In genomic region chr7:156014201-156014600, GRCh38 we compare ENCODE assay signal across 15 cellular contexts.
DNase-seq lines count a peak whose midpoint lies in the region; ATAC-seq lines count a peak whose summit lies in the region.
"Had no signal": no experiment of that assay in that cellular context is flagged by ENCODE, and none has a peak within 500 bp of the region (broad histone marks: within the 10 kb centered on the region; RNA-seq: fewer than 3 reads in every experiment).

No MANE protein-coding gene starts in this region.

- CTCF ChIA-PET in activated naive CD4-positive, alpha-beta T cell treated with anti-CD3 and anti-CD28 coated beads, Interleukin-2, amount 10 ng/mL, durations not matched to agents 7 days and 5 days (lab: Charles Lee) = no interaction called here

- H3K4me3 Mint-ChIP-seq in activated naive CD4-positive, alpha-beta T cell treated with anti-CD3 and anti-CD28 coated beads, Interleukin-2, amount 10 ng/mL, durations not matched to agents 7 days and 5 days = no peak overlapping the region
- H3K4me3 Mint-ChIP-seq in T-helper 2 cell treated with Interferon-gamma antibody and Interleukin-4, amounts not matched to agents 5 μg/mL and 100 μg/mL, for 36 hours = no peak overlapping the region
- H3K4me3 Mint-ChIP-seq: CD4-positive, alpha-beta T cell had no signal

- no peaks in the 10 kb centered on the region for H3K27me3 Mint-ChIP-seq in activated naive CD4-positive, alpha-beta T cell treated with anti-CD3 and anti-CD28 coated beads, Interleukin-2, amount 10 ng/mL, durations not matched to agents 7 days and 5 days
- H3K27me3 Mint-ChIP-seq in T-helper 2 cell treated with Interferon-gamma antibody and Interleukin-4, amounts not matched to agents 5 μg/mL and 100 μg/mL, for 36 hours (ENCODE audit: low read depth) = peaks cover 2% of the 10 kb centered on the region
- H3K27me3 Mint-ChIP-seq: CD4-positive, alpha-beta T cell had no signal

- peaks cover 10% of the 10 kb centered on the region for H3K4me1 Mint-ChIP-seq in activated naive CD4-positive, alpha-beta T cell treated with anti-CD3 and anti-CD28 coated beads, Interleukin-2, amount 10 ng/mL, durations not matched to agents 7 days and 5 days
- peaks cover 6% of the 10 kb centered on the region for H3K4me1 Mint-ChIP-seq in T-helper 2 cell treated with Interferon-gamma antibody and Interleukin-4, amounts not matched to agents 5 μg/mL and 100 μg/mL, for 36 hours (ENCODE audit: low read depth)

- peaks cover under 1% of the 10 kb centered on the region for H3K36me3 Mint-ChIP-seq in activated naive CD4-positive, alpha-beta T cell treated with anti-CD3 and anti-CD28 coated beads, Interleukin-2, amount 10 ng/mL, durations not matched to agents 7 days and 5 days
- no peaks in the 10 kb centered on the region for H3K36me3 Mint-ChIP-seq in T-helper 2 cell treated with Interferon-gamma antibody and Interleukin-4, amounts not matched to agents 5 μg/mL and 100 μg/mL, for 36 hours (ENCODE audit: low read depth)

- ATAC-seq in GM21381 (IDR thresholded peaks at IDR 0.05; ENCODE audit: unreplicated experiment) = peak; percentile 52
- ATAC-seq in stimulated activated naive CD8-positive, alpha-beta T cell treated with anti-CD3 and anti-CD28 coated beads, Interleukin-15, Interleukin-2, amounts not matched to agents 100 U/mL and 50 U/mL, for 24 hours = peak; percentile 40
- ATAC-seq in HG02588 (IDR thresholded peaks at IDR 0.05; ENCODE audit: unreplicated experiment) = no peak

- H3K27ac Mint-ChIP-seq in activated naive CD4-positive, alpha-beta T cell treated with anti-CD3 and anti-CD28 coated beads, Interleukin-2, amount 10 ng/mL, durations not matched to agents 7 days and 5 days = peak overlapping the region; percentile 70
- H3K27ac Mint-ChIP-seq in T-helper 2 cell treated with Interferon-gamma antibody and Interleukin-4, amounts not matched to agents 5 μg/mL and 100 μg/mL, for 36 hours = peak overlapping the region; percentile 23
- H3K27ac Mint-ChIP-seq: CD4-positive, alpha-beta T cell had no signal

- peaks cover 6% of the 10 kb centered on the region for H3K9me3 Mint-ChIP-seq in activated naive CD4-positive, alpha-beta T cell treated with anti-CD3 and anti-CD28 coated beads, Interleukin-2, amount 10 ng/mL, durations not matched to agents 7 days and 5 days
- peaks cover 20% of the 10 kb centered on the region for H3K9me3 Mint-ChIP-seq in T-helper 2 cell treated with Interferon-gamma antibody and Interleukin-4, amounts not matched to agents 5 μg/mL and 100 μg/mL, for 36 hours

- no peak for DNase-seq in activated naive CD4-positive, alpha-beta T cell treated with anti-CD3 and anti-CD28 coated beads, Interleukin-2, amount 10 ng/mL, durations not matched to agents 7 days and 5 days
- DNase-seq in activated naive CD4-positive, alpha-beta T cell treated with Interleukin-2 at 50 U/mL for 16 hours = no peak
- DNase-seq in T-helper 2 cell treated with Interferon-gamma antibody and Interleukin-4, amounts not matched to agents 5 μg/mL and 100 μg/mL, for 36 hours (ENCODE audit: low spot score) = no peak
- DNase-seq in stimulated activated naive CD8-positive, alpha-beta T cell treated with anti-CD3 and anti-CD28 coated beads, Interleukin-15, Interleukin-2, amounts not matched to agents 100 U/mL and 50 U/mL, for 24 hours = no peak
- DNase-seq in AML-193 (lab: John Stamatoyannopoulos, UW) (no peak), cerebellum (ENCODE audit: low spot score) (no peak)
- DNase-seq: CD4-positive, alpha-beta T cell; DMS79 treated with DMSO at 0.1 percent for 48 hours; NCI-H1048; NCI-H2227 treated with DMSO at 0.1 percent for 48 hours; NCI-H526; NK-92 treated with Interleukin-12 subunit alpha and Interleukin-12 subunit beta, amount 100 ng/mL, for 24 hours; OCI-M1 had no signal
